ENCODE assay signal across 11 cellular contexts in the genomic region with DNA sequence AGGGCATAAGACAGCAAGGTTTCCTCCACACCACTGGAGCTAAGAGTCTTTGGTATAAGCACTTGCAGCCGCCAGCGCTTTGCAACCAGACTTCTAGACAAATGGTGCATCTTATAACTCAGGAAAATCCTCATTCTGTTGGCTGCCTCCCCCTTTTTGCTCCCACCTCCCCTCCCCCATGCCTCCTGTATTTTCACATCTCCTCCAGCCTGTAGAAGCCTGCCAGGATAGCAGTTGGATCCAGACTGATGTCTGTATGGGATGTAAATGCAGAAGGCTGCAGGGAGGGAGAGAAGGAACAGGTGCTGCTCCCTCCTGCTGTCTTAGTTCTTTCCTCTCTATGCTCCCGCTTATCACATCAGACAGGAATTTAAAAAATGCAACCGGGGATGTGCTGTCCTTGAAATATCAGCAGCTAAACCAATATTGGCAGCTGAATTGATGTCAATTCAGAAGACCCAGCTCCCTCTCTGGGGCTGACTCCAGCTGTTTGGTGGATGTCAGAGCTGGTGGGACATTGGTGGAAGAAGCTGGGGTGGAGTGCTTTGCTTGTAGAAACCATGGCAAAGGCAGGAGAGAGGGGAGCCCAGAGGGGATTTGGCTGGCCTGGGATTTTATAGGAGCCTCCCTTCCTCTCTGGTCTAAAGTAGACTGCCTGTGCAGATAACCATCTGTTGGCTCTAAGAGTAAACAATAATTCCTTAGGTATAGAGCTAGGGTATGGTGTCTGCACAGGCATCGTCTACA. TPM values are rescaled to one million over a fixed set of nuclear protein-coding genes. Genes with fewer than 3 reads are reported as not detected.
DNase-seq lines count a peak whose midpoint lies in the region; ATAC-seq lines count a peak whose summit lies in the region.
"Had no signal": no experiment of that assay in that cellular context is flagged by ENCODE, and none has a peak within 500 bp of the region (broad histone marks: within the 10 kb centered on the region; RNA-seq: fewer than 3 reads in every experiment).

No MANE protein-coding gene starts in this region.

- H2BK12ac ChIP-seq in trophoblast cell (ENCODE audit: low read length): no peak overlapping the region

- no peak overlapping the region for H2BK120ac ChIP-seq in trophoblast cell (ENCODE audit: insufficient read depth, low read length, poor library complexity)

- no peak overlapping the region for H4K91ac ChIP-seq in trophoblast cell (ENCODE audit: low read depth, low read length)

- H3K4me1 ChIP-seq in ectodermal cell (ENCODE audit: control insufficient read depth, insufficient read depth, low read length): peaks cover 40% of the 10 kb centered on the region
- H3K4me1 ChIP-seq in trophoblast cell (ENCODE audit: control insufficient read depth in 1 of 2, insufficient read depth in 2 of 2, low read length in 2 of 2): peaks cover 12 to 17% of the 10 kb centered on the region in 2 experiments
- no peaks in the 10 kb centered on the region for H3K4me1 ChIP-seq in aorta (ENCODE audit: control insufficient read depth in 1 of 2, insufficient read depth in 2 of 2, low read length in 2 of 2)

- ATAC-seq in left colon: no peak
- ATAC-seq in aorta (ENCODE audit: low FRiP score): no peak

- no peaks in the 10 kb centered on the region for H3K9me3 ChIP-seq in ectodermal cell (ENCODE audit: control insufficient read depth, low read length)
- no peaks in the 10 kb centered on the region for H3K9me3 ChIP-seq in trophoblast cell (ENCODE audit: insufficient read depth, low read depth, low read length)
- no peaks in the 10 kb centered on the region for H3K9me3 ChIP-seq in aorta (ENCODE audit: control insufficient read depth, low read length)
- H3K9me3 ChIP-seq: neutrophil, thoracic aorta had no signal

- H3K79me2 ChIP-seq in trophoblast cell (ENCODE audit: control insufficient read depth, insufficient read depth, low read length, poor library complexity): no peaks in the 10 kb centered on the region

- no peak overlapping the region for H4K12ac ChIP-seq in trophoblast cell (ENCODE audit: low read depth, low read length)

- H2AK5ac ChIP-seq in trophoblast cell (ENCODE audit: low read length): no peak overlapping the region

- H3K4ac ChIP-seq in trophoblast cell (ENCODE audit: low read depth, low read length): no peak overlapping the region

- in situ Hi-C loops in G401 (cut with HindIII; ENCODE audit: low sequenced_read_pairs): no loop called here

- no peak overlapping the region for H2BK5ac ChIP-seq in trophoblast cell (ENCODE audit: low read depth, low read length, poor library complexity)

- 38 to 39% methylated on average over 5 of the region's 5 CpGs for WGBS in ectodermal cell, 2 experiments
- WGBS in trophoblast cell (ENCODE audit: extremely low coverage, insufficient coverage, insufficient read length): no CpG with 5 or more reads among the region's 5 CpGs
- 44 to 59% methylated on average over 5 of the region's 5 CpGs for WGBS in aorta, 2 donors

- H3K36me3 ChIP-seq in ectodermal cell (ENCODE audit: control insufficient read depth, insufficient read depth, low read length) (no peaks in the 10 kb centered on the region), trophoblast cell (ENCODE audit: control insufficient read depth in 1 of 2, insufficient read depth in 2 of 2, low read length in 2 of 2) (no peaks in the 10 kb centered on the region), aorta (ENCODE audit: control insufficient read depth in 1 of 2, insufficient read depth in 2 of 2, low read length in 1 of 2) (no peaks in the 10 kb centered on the region)
- H3K36me3 ChIP-seq: neutrophil, thoracic aorta had no signal

- intact Hi-C loops in left colon (cut with DNase I, micrococcal nuclease): no loop called here
- intact Hi-C loops in aorta (cut with DNase I): no loop called here

- H3K79me1 ChIP-seq in trophoblast cell (ENCODE audit: low read length): peaks cover 1% of the 10 kb centered on the region

- peak overlapping the region; percentile 13 for H3K27ac ChIP-seq in ectodermal cell (ENCODE audit: insufficient read depth, low read depth, low read length, poor library complexity, severe bottlenecking)
- H3K27ac ChIP-seq in trophoblast cell (ENCODE audit: low read depth, low read length): no peak overlapping the region
- H3K27ac ChIP-seq in aorta (ENCODE audit: low read depth in 1 of 2, low read length in 2 of 2): no peak overlapping the region
- H3K27ac ChIP-seq: neutrophil, thoracic aorta had no signal

- no peak overlapping the region for H3K4me3 ChIP-seq in ectodermal cell (ENCODE audit: insufficient read depth, low read depth, low read length)
- no peak overlapping the region for H3K4me3 ChIP-seq in trophoblast cell (ENCODE audit: low read depth, low read length)
- H3K4me3 ChIP-seq in aorta (ENCODE audit: low read length in 2 of 2): no peak overlapping the region
- H3K4me3 ChIP-seq: thoracic aorta had no signal

- H3K27me3 ChIP-seq in ectodermal cell (ENCODE audit: control insufficient read depth, insufficient read depth, low read length, poor library complexity, severe bottlenecking): no peaks in the 10 kb centered on the region
- no peaks in the 10 kb centered on the region for H3K27me3 ChIP-seq in trophoblast cell (ENCODE audit: insufficient read depth, low read length)
- H3K27me3 ChIP-seq in aorta (ENCODE audit: control insufficient read depth in 1 of 2, insufficient read depth in 2 of 2, low read length in 1 of 2): no peaks in the 10 kb centered on the region

- peak overlapping the region; percentile 18 for H3K4me2 ChIP-seq in trophoblast cell (ENCODE audit: low read length)

- no peak overlapping the region for H3K14ac ChIP-seq in trophoblast cell (ENCODE audit: low read length)

- peak; percentile 92 for DNase-seq in G401 (ENCODE audit: low spot score)
- peak; percentile 69 for DNase-seq in NCI-H2171 (lab: John Stamatoyannopoulos, UW)
- DNase-seq in trophoblast cell: peak in 1 of 2 donors; percentile 27
- DNase-seq in central memory CD4-positive, alpha-beta T cell: no peak
- no peak for DNase-seq in NCI-H1436 (lab: John Stamatoyannopoulos, UW)
- no peak for DNase-seq in left colon
- no peak for DNase-seq in aorta
- DNase-seq: NCI-H510A treated with DMSO at 0.1 percent for 48 hours had no signal

- H3K23ac ChIP-seq in trophoblast cell (ENCODE audit: low read length): no peak overlapping the region

- no peak overlapping the region for H4K8ac ChIP-seq in trophoblast cell (ENCODE audit: low read depth, low read length)

- no peak overlapping the region for H2AFZ ChIP-seq in trophoblast cell (ENCODE audit: insufficient read depth, low read length, poor library complexity)

- no peak overlapping the region for H3K9ac ChIP-seq in trophoblast cell (ENCODE audit: low read length)

- H3K18ac ChIP-seq in trophoblast cell (ENCODE audit: low read length): no peak overlapping the region

RNA-seq across cellular contexts. Expression of gene NFASC, which starts 53.5 kb away (rescaled TPM):
- not detected in 2 replicates for total RNA-seq in G401 (2014; rRNA removed; shearing (Covaris generic))
- polyA plus RNA-seq in ectodermal cell (2013, experiment 1 of 4): 9.7 TPM
- polyA plus RNA-seq in ectodermal cell (2013, experiment 2 of 4): 10.6 TPM
- polyA plus RNA-seq in ectodermal cell (2013, experiment 3 of 4): 8.7 TPM
- polyA plus RNA-seq in ectodermal cell (2013, experiment 4 of 4): 10.8 TPM
- 2.3 TPM in 2 replicates for polyA plus RNA-seq in trophoblast cell (2013)
- total RNA-seq in left colon (10 to 100 TPM in 1 of 2 donors, 1 to 10 TPM in 1; 8.2 to 23.2 TPM), aorta (10 to 100 TPM; 36.2 to 92.7 TPM)
- 10 to 100 TPM in 1 of 2 donors, 1 to 10 TPM in 1; 4.3 to 29.3 TPM for polyA plus RNA-seq in aorta

Comparison
In these comparisons a context has a peak if more than half of its experiments do, and no peak if none do; other contexts are left out.
1. DNase-seq: peak in G401 (single experiment) and NCI-H2171 (single experiment); none in central memory CD4-positive, alpha-beta T cell (single experiment), NCI-H1436 (single experiment), left colon (0 of 2) and aorta (0 of 2).